Comparison of ENCODE assay signal across 28 cellular contexts in the genomic region with DNA sequence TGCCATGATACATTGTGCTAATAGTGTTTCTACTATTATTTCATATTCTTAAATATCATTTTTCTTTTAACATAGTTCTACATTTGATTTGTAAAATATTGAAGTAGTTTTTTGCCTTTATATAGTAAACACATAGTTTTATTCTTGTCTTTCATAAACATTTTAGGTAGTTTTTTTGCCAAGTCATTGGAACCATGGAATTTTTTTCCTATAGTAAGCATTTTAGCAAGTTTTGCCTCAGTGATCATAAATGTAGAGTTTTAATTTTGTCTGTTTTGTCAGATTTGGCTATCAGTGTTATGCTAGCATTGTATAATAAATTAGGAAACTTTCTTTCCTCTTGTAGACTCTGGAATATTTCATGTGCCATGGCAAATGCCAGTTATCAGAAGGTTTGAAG.
"Had no signal": no experiment of that assay in that cellular context is flagged by ENCODE, and none has a peak within 500 bp of the region (broad histone marks: within the 10 kb centered on the region; RNA-seq: fewer than 3 reads in every experiment).

No MANE protein-coding gene starts in this region.

- H3K4me1 ChIP-seq: ascending aorta had no signal

- H3K4me3 ChIP-seq: ascending aorta, cardiac muscle cell had no signal

- DNase-seq: activated B cell treated with CpG ODN at 0.5 μM for 24 hours; activated CD4-positive, alpha-beta memory T cell treated with anti-CD3 and anti-CD28 coated beads, Interleukin-2, amount 10 ng/mL, durations not matched to agents 7 days and 5 days; activated CD4-positive, alpha-beta T cell treated with anti-CD3 and anti-CD28 coated beads for 4 hours; activated CD4-positive, alpha-beta T cell treated with anti-CD3 and anti-CD28 coated beads, Interleukin-2, amount 10 ng/mL, durations not matched to agents 7 days and 5 days; activated CD4-positive, alpha-beta T cell treated with anti-CD3 and anti-CD28 coated beads, Interleukin-2, amount 50 U/mL, for 48 hours; activated CD4-positive, CD25-positive, alpha-beta regulatory T cell treated with anti-CD3 and anti-CD28 coated beads, Interleukin-2, amount 50 U/mL, for 72 hours; activated CD8-positive, alpha-beta memory T cell treated with anti-CD3 and anti-CD28 coated beads for 24 hours; activated CD8-positive, alpha-beta memory T cell treated with anti-CD3 and anti-CD28 coated beads, Interleukin-2, amount 10 ng/mL, durations not matched to agents 7 days and 5 days; activated CD8-positive, alpha-beta memory T cell treated with anti-CD3 and anti-CD28 coated beads, Interleukin-2, amount 50 U/mL, for 48 hours; activated CD8-positive, alpha-beta T cell treated with anti-CD3 and anti-CD28 coated beads, Interleukin-2, amount 10 ng/mL, durations not matched to agents 7 days and 5 days; activated effector memory CD4-positive, alpha-beta T cell treated with Interleukin-2 at 50 U/mL for 16 hours; activated gamma-delta T cell; activated naive CD4-positive, alpha-beta T cell treated with anti-CD3 and anti-CD28 coated beads, Interleukin-2, amount 10 ng/mL, durations not matched to agents 7 days and 5 days; activated naive CD4-positive, alpha-beta T cell treated with Interleukin-2 at 50 U/mL for 16 hours; activated naive CD8-positive, alpha-beta T cell treated with anti-CD3 and anti-CD28 coated beads, Interleukin-2, amount 10 ng/mL, durations not matched to agents 7 days and 5 days; activated naive CD8-positive, alpha-beta T cell treated with anti-CD3 and anti-CD28 coated beads, Interleukin-2, amount 50 U/mL, for 24 hours; activated T-cell treated with anti-CD3 and anti-CD28 coated beads, Interleukin-2, amount 50 U/mL, for 24 hours; activated T-cell treated with anti-CD3 and anti-CD28 coated beads, Interleukin-2, amount 50 U/mL, for 48 hours; amygdala; anterior cingulate cortex; caudate nucleus; cerebellar nuclear complex; T-helper 17 cell had no signal

- ATAC-seq: activated CD8-positive, alpha-beta memory T cell treated with anti-CD3 and anti-CD28 coated beads, Interleukin-2, amount 10 ng/mL, durations not matched to agents 7 days and 5 days; activated CD8-positive, alpha-beta T cell treated with anti-CD3 and anti-CD28 coated beads, Interleukin-2, amount 10 ng/mL, durations not matched to agents 7 days and 5 days; activated naive CD8-positive, alpha-beta T cell treated with anti-CD3 and anti-CD28 coated beads, Interleukin-2, amount 50 U/mL, for 24 hours; T-helper 17 cell had no signal

- FAIRE-seq: bronchial epithelial cell, TTC549 had no signal

- H3K27ac ChIP-seq: ascending aorta, cardiac muscle cell, VCaP had no signal

- H3K9me3 ChIP-seq: ascending aorta had no signal
